In genomic region chr10:72176701-72177100, GRCh38 we compare ENCODE assay signal across 2 cellular contexts.
TF ChIP-seq lines count a peak whose summit lies in the region.

No MANE protein-coding gene starts in this region.

TF ChIP-seq in A549, 52 proteins besides CTCF, POLR2A, EP300 and RAD21 (continued from another document):
- TF ChIP-seq NPAS2 (CRISPR knock-in tag; IDR thresholded peaks at IDR 0.05; ENCODE audit: borderline replicate concordance) (no peak), NR3C1 (IDR thresholded peaks at IDR 0.05) (no peak)

TF ChIP-seq in K562, 482 proteins besides CTCF, POLR2A, EP300 and RAD21 (continued from another document):
- TF ChIP-seq PATZ1 (CRISPR knock-in tag; IDR thresholded peaks at IDR 0.05; ENCODE audit: borderline replicate concordance): no peak
- TF ChIP-seq CREBBP (IDR thresholded peaks at IDR 0.05; ENCODE audit: low read depth, low read length): no peak
- TF ChIP-seq CLOCK (CRISPR knock-in tag; IDR thresholded peaks at IDR 0.05; ENCODE audit: borderline replicate concordance): no peak
- TF ChIP-seq ZBTB2 (IDR thresholded peaks at IDR 0.05): no peak
- TF ChIP-seq ZNF253 (CRISPR knock-in tag; conservative IDR thresholded peaks at IDR 0.05): no peak
- no peak for TF ChIP-seq ZNF551 (CRISPR knock-in tag; IDR thresholded peaks at IDR 0.05)
- no peak for TF ChIP-seq SMARCA5 (IDR thresholded peaks at IDR 0.05)
- peak; percentile 51; the same call in 1 of the 2 replicates for TF ChIP-seq DPF2 (IDR thresholded peaks at IDR 0.05)
- TF ChIP-seq ZNF668 (CRISPR knock-in tag; IDR thresholded peaks at IDR 0.05): 0 out of 2 replicates have a peak, but pooled peaks have one; percentile 19
- no peak for TF ChIP-seq STAT5A (IDR thresholded peaks at IDR 0.05; ENCODE audit: borderline replicate concordance, low read length)
- peak; percentile 19; the same call in 1 of the 2 replicates for TF ChIP-seq TEAD4 (IDR thresholded peaks at IDR 0.05; ENCODE audit: low read length)
- no peak for TF ChIP-seq TEAD4 (CRISPR knock-in tag; IDR thresholded peaks at IDR 0.05; ENCODE audit: borderline replicate concordance)
- TF ChIP-seq MITF (IDR thresholded peaks at IDR 0.05): no peak
- TF ChIP-seq ZNF77 (CRISPR knock-in tag; IDR thresholded peaks at IDR 0.05): no peak
- TF ChIP-seq IRF2 (CRISPR knock-in tag; IDR thresholded peaks at IDR 0.05): no peak
- TF ChIP-seq ARNT (IDR thresholded peaks at IDR 0.05): no peak
- TF ChIP-seq RBM22 (IDR thresholded peaks at IDR 0.05; ENCODE audit: low read depth, low read length, poor library complexity, severe bottlenecking): no peak
- no peak for TF ChIP-seq ZNF79 (CRISPR knock-in tag; IDR thresholded peaks at IDR 0.05; ENCODE audit: low read depth)
- TF ChIP-seq FOXJ2 (tag; IDR thresholded peaks at IDR 0.05): no peak
- TF ChIP-seq SMARCE1 (IDR thresholded peaks at IDR 0.05): 0 out of 2 replicates have a peak, but pooled peaks have one; percentile 34
- TF ChIP-seq SP2 (IDR thresholded peaks at IDR 0.05; ENCODE audit: extremely low read depth, low read depth, low read length, poor library complexity, severe bottlenecking): no peak
- 0 out of 2 replicates have a peak, but pooled peaks have one; percentile 2 for TF ChIP-seq JUND (IDR thresholded peaks at IDR 0.05; ENCODE audit: borderline replicate concordance, low read depth, low read length)
- TF ChIP-seq JUND (tag; IDR thresholded peaks at IDR 0.05; ENCODE audit: borderline replicate concordance, low read depth, low read length): no peak
- 0 out of 2 replicates have a peak, but pooled peaks have one; percentile 34 for TF ChIP-seq ZNF217 (CRISPR knock-in tag; IDR thresholded peaks at IDR 0.05)
- TF ChIP-seq AFF1 (IDR thresholded peaks at IDR 0.05; ENCODE audit: low read depth in 1 of 2, partially characterized antibody in 2 of 2): no peak
- no peak for TF ChIP-seq ZNF282 (CRISPR knock-in tag; IDR thresholded peaks at IDR 0.05)
- no peak for TF ChIP-seq IRF9 (tag; IDR thresholded peaks at IDR 0.05)
- TF ChIP-seq ZBTB1 (CRISPR knock-in tag; IDR thresholded peaks at IDR 0.05; ENCODE audit: borderline replicate concordance, low read depth): no peak
- no peak for TF ChIP-seq TCF15 (CRISPR knock-in tag; IDR thresholded peaks at IDR 0.05)
- TF ChIP-seq ZFP36 (IDR thresholded peaks at IDR 0.05; ENCODE audit: low read depth, low read length, partially characterized antibody): no peak
- TF ChIP-seq ZNF507 (tag; conservative IDR thresholded peaks at IDR 0.05): no peak
- no peak for TF ChIP-seq NFATC3 (IDR thresholded peaks at IDR 0.05)
- no peak for TF ChIP-seq MAFF (IDR thresholded peaks at IDR 0.05; ENCODE audit: low read length)
- no peak for TF ChIP-seq ZNF584 (CRISPR knock-in tag; IDR thresholded peaks at IDR 0.05; ENCODE audit: low read depth)
- no peak for TF ChIP-seq TBL1XR1 (IDR thresholded peaks at IDR 0.05; ENCODE audit: low read length in 2 of 2)
- peak; percentile 36; the same call in 1 of the 2 replicates for TF ChIP-seq ARID1B (IDR thresholded peaks at IDR 0.05)
- no peak for TF ChIP-seq HMG20A (CRISPR knock-in tag; conservative IDR thresholded peaks at IDR 0.05)
- TF ChIP-seq CBX8 (IDR thresholded peaks at IDR 0.05; ENCODE audit: borderline replicate concordance, extremely low read depth, low read depth, low read length, poor library complexity, severe bottlenecking): no peak
- TF ChIP-seq ETS2 (tag; IDR thresholded peaks at IDR 0.05; ENCODE audit: borderline replicate concordance, poor library complexity, severe bottlenecking): no peak
- TF ChIP-seq ZBTB7A (IDR thresholded peaks at IDR 0.05; ENCODE audit: borderline replicate concordance, control insufficient read depth, low read depth, low read length): no peak
- no peak for TF ChIP-seq HDAC2 (IDR thresholded peaks at IDR 0.05)
- TF ChIP-seq ZNF280A (IDR thresholded peaks at IDR 0.05; ENCODE audit: low read depth, partially characterized antibody): no peak
- TF ChIP-seq ZFP1 (CRISPR knock-in tag; IDR thresholded peaks at IDR 0.05): no peak
- no peak for TF ChIP-seq ZSCAN32 (CRISPR knock-in tag; IDR thresholded peaks at IDR 0.05)
